24 cellular contexts compared by ENCODE assay signal in genomic region chr6:3841066-3841454, GRCh38. TPM values are rescaled to one million over a fixed set of nuclear protein-coding genes. Genes with fewer than 3 reads are reported as not detected.
DNase-seq lines count a peak whose midpoint lies in the region; ATAC-seq, FAIRE-seq and TF ChIP-seq lines count a peak whose summit lies in the region.
"Had no signal": no experiment of that assay in that cellular context is flagged by ENCODE, and none has a peak within 500 bp of the region (broad histone marks: within the 10 kb centered on the region; RNA-seq: fewer than 3 reads in every experiment).

No MANE protein-coding gene starts in this region.

- H4K20me1 ChIP-seq in IMR-90 (ENCODE audit: insufficient read depth, low read length) (no peaks in the 10 kb centered on the region), HepG2 (ENCODE audit: insufficient read depth, low read length) (no peaks in the 10 kb centered on the region)

- H3K4me1 ChIP-seq in A549 (peaks cover 38% of the 10 kb centered on the region), IMR-90 (ENCODE audit: control insufficient read depth, insufficient read depth, low read length) (peaks cover 22% of the 10 kb centered on the region), ascending aorta (peaks cover 7 to 39% of the 10 kb centered on the region in 2 donors), HepG2 (ENCODE audit: insufficient read depth, low read length) (peaks cover 61% of the 10 kb centered on the region), kidney (ENCODE audit: control insufficient read depth in 1 of 2, insufficient read depth in 1 of 2, low read depth in 1 of 2, low read length in 2 of 2) (peaks cover 0 to 11% of the 10 kb centered on the region in 2 donors), transverse colon (peaks cover 0 to 5% (median 0%) of the 10 kb centered on the region in 4 donors)
- no peaks in the 10 kb centered on the region for H3K4me1 ChIP-seq in CD4-positive, alpha-beta memory T cell (ENCODE audit: insufficient read depth, low read length)

- peaks cover 0 to 14% of the 10 kb centered on the region in 2 experiments; a peak in 1 of 4 replicates for H3K79me1 ChIP-seq in IMR-90 (ENCODE audit: low read depth in 1 of 2, low read length in 2 of 2)

- no peak overlapping the region for H2AFZ ChIP-seq in IMR-90 (replicated peaks; ENCODE audit: low read length, poor library complexity)
- no peak overlapping the region for H2AFZ ChIP-seq in HepG2 (ENCODE audit: low read length)

- no TSS peak for BruUV-seq in IMR-90 (replicated peaks; lab: Mats Ljungman, UMichigan)
- no TSS peak for BruUV-seq in HepG2 (replicated peaks; lab: Mats Ljungman, UMichigan)

- H3K4ac ChIP-seq in IMR-90 (ENCODE audit: low read depth, low read length): peak overlapping the region; percentile 68

- H3K4me1 Mint-ChIP-seq in CD4-positive, alpha-beta memory T cell: no peaks in the 10 kb centered on the region
- H3K4me1 Mint-ChIP-seq: activated CD4-positive, alpha-beta T cell treated with anti-CD3 and anti-CD28 coated beads, Interleukin-2, amount 10 ng/mL, durations not matched to agents 24 days and 14 days had no signal

- peaks cover 17% of the 10 kb centered on the region for H3K9me1 ChIP-seq in IMR-90 (ENCODE audit: insufficient read depth, low read length)

- H3K4me2 ChIP-seq in A549: peak overlapping the region; percentile 54
- no peak overlapping the region; the same call in 1 of the 2 replicates for H3K4me2 ChIP-seq in IMR-90 (ENCODE audit: low read depth, low read length)
- peak overlapping the region; percentile 88 for H3K4me2 ChIP-seq in HepG2 (ENCODE audit: low read depth, low read length)

- ATAC-seq in A549: peak; percentile 34 to 37; a peak in 2 of 6 replicates
- ATAC-seq in IMR-90 (ENCODE audit: low read depth): no peak
- peak; percentile 78 for ATAC-seq in HepG2
- ATAC-seq: stimulated activated naive B cell treated with anti-CD40 and anti-IgM and Interleukin-4, amounts not matched to agents 10 μg/mL and 1 μg/mL and 100 μg/mL, for 72 hours had no signal

- peak overlapping the region; percentile 100 for H2BK120ac ChIP-seq in IMR-90 (ENCODE audit: low read depth, low read length)

- no peaks in the 10 kb centered on the region for H3K9me3 ChIP-seq in A549
- H3K9me3 ChIP-seq in IMR-90 (ENCODE audit: control insufficient read depth, insufficient read depth, low read length): no peaks in the 10 kb centered on the region
- H3K9me3 ChIP-seq in ascending aorta: no peaks in the 10 kb centered on the region
- no peaks in the 10 kb centered on the region for H3K9me3 ChIP-seq in HepG2 (ENCODE audit: low read length)
- no peaks in the 10 kb centered on the region for H3K9me3 ChIP-seq in kidney (ENCODE audit: control insufficient read depth in 1 of 2, low read length in 2 of 2)
- no peaks in the 10 kb centered on the region for H3K9me3 ChIP-seq in transverse colon
- H3K9me3 ChIP-seq in CD4-positive, alpha-beta memory T cell (ENCODE audit: control insufficient read depth in 1 of 2, low read length in 2 of 2): no peaks in the 10 kb centered on the region

- TF ChIP-seq CTCF in A549 (IDR thresholded peaks at IDR 0.05) (no peak), IMR-90 (conservative IDR thresholded peaks at IDR 0.05; ENCODE audit: low read depth, low read length) (no peak), ascending aorta (IDR thresholded peaks at IDR 0.05) (no peak), HepG2 (CRISPR knock-in tag; IDR thresholded peaks at IDR 0.05) (no peak), kidney (IDR thresholded peaks at IDR 0.05; ENCODE audit: borderline replicate concordance, extremely low read depth, insufficient read depth) (no peak), transverse colon (IDR thresholded peaks at IDR 0.05) (no peak)

- POLR2A ChIA-PET in A549 (lab: Yijun Ruan, JAX): no interaction called here
- POLR2A ChIA-PET in IMR-90 (lab: Charles Lee; ENCODE audit: unreplicated experiment): no interaction called here
- POLR2A ChIA-PET in HepG2 (lab: Yijun Ruan, JAX): interaction anchor here (0.7 to 3.5 kb wide), 33 partner anchors 8 to 461 kb away, joined by 3 to 49 read pairs (median 6); partner anchors contain the start of genes FAM50B and PXDC1
- POLR2A ChIA-PET in CD4-positive, alpha-beta memory T cell (lab: Charles Lee; ENCODE audit: partially characterized antibody): no interaction called here

- H4K91ac ChIP-seq in IMR-90 (ENCODE audit: insufficient read depth, low read depth, low read length): peak overlapping the region; percentile 95

- H3K36me3 ChIP-seq in IMR-90 (ENCODE audit: control insufficient read depth, insufficient read depth, low read length) (no peaks in the 10 kb centered on the region), ascending aorta (no peaks in the 10 kb centered on the region), HepG2 (replicated peaks in 1 of 2; ENCODE audit: control insufficient read depth in 1 of 2, insufficient read depth in 2 of 2, low read length in 2 of 2) (no peaks in the 10 kb centered on the region), kidney (ENCODE audit: control insufficient read depth in 1 of 2, insufficient read depth in 2 of 2, low read length in 2 of 2) (no peaks in the 10 kb centered on the region), transverse colon (no peaks in the 10 kb centered on the region)
- H3K36me3 ChIP-seq in CD4-positive, alpha-beta memory T cell (ENCODE audit: insufficient read depth, low read length): no peaks in the 10 kb centered on the region

- peak overlapping the region; percentile 73 for H3K14ac ChIP-seq in IMR-90 (replicated peaks; ENCODE audit: low read depth, low read length)

- no peak overlapping the region for H3K4me3 Mint-ChIP-seq in CD4-positive, alpha-beta memory T cell
- H3K4me3 Mint-ChIP-seq: activated CD4-positive, alpha-beta T cell treated with anti-CD3 and anti-CD28 coated beads, Interleukin-2, amount 10 ng/mL, durations not matched to agents 24 days and 14 days; CD4-positive, alpha-beta T cell; neural crest cell; stimulated activated naive B cell treated with anti-CD40 and anti-IgM and Interleukin-4, amounts not matched to agents 10 μg/mL and 1 μg/mL and 100 μg/mL, for 72 hours; type B pancreatic cell had no signal

- peak overlapping the region; percentile 50; the same call in 2 of the 3 replicates for H2BK15ac ChIP-seq in IMR-90 (ENCODE audit: low read depth, low read length)

- no peak overlapping the region for H3K27ac Mint-ChIP-seq in CD4-positive, alpha-beta memory T cell
- H3K27ac Mint-ChIP-seq: activated CD4-positive, alpha-beta T cell treated with anti-CD3 and anti-CD28 coated beads, Interleukin-2, amount 10 ng/mL, durations not matched to agents 24 days and 14 days; CD4-positive, alpha-beta T cell; stimulated activated naive B cell treated with anti-CD40 and anti-IgM and Interleukin-4, amounts not matched to agents 10 μg/mL and 1 μg/mL and 100 μg/mL, for 72 hours had no signal

- peak overlapping the region; percentile 98 for H2BK5ac ChIP-seq in IMR-90 (ENCODE audit: low read depth, low read length, poor library complexity, severe bottlenecking)

- DNase-seq in A549 (ENCODE audit: low read depth in 1 of 2, low spot score in 1 of 2): no peak
- DNase-seq in IMR-90: no peak
- no peak for DNase-seq in ascending aorta (ENCODE audit: low spot score in 2 of 2)
- peak; percentile 90 for DNase-seq in HepG2 (ENCODE audit: low spot score)
- DNase-seq in kidney: no peak
- DNase-seq in transverse colon: no peak
- no peak for DNase-seq in CD4-positive, alpha-beta memory T cell
- DNase-seq in activated naive CD4-positive, alpha-beta T cell treated with anti-CD3 and anti-CD28 coated beads, Interleukin-2, amount 50 U/mL, for 16 hours: no peak
- DNase-seq: activated CD4-positive, alpha-beta T cell treated with anti-CD3 and anti-CD28 coated beads, Interleukin-2, amount 10 ng/mL, durations not matched to agents 24 days and 14 days; activated CD8-positive, alpha-beta memory T cell treated with anti-CD3 and anti-CD28 coated beads, Interleukin-2, amount 50 U/mL, for 4 hours; activated gamma-delta T cell treated with Interleukin-2 at 50 U/mL for 16 hours; CD4-positive, alpha-beta T cell; GOT3; hypothalamus; MM.1S; NCI-H69; stimulated activated naive B cell treated with anti-CD40 and anti-IgM and Interleukin-4, amounts not matched to agents 10 μg/mL and 1 μg/mL and 100 μg/mL, for 72 hours had no signal

- dilution Hi-C loops in IMR-90 (cut with HindIII; ENCODE audit: low sequenced_read_pairs, unreplicated experiment): no loop called here

- H3K18ac ChIP-seq in IMR-90 (ENCODE audit: low read depth, low read length): peak overlapping the region; percentile 18; the same call in 1 of the 2 replicates

- TF ChIP-seq RAD21 in A549 (conservative IDR thresholded peaks at IDR 0.05 in 1 of 2, IDR thresholded peaks at IDR 0.05 in 1 of 2): no peak
- no peak for TF ChIP-seq RAD21 in IMR-90 (IDR thresholded peaks at IDR 0.05; ENCODE audit: low read length)
- no peak for TF ChIP-seq RAD21 in HepG2 (CRISPR knock-in tag; IDR thresholded peaks at IDR 0.05)

- TF ChIP-seq EP300 in A549 (IDR thresholded peaks at IDR 0.05) (no peak), HepG2 (IDR thresholded peaks at IDR 0.05; ENCODE audit: low read depth in 2 of 2, low read length in 2 of 2) (peak; percentile 59 to 92; a peak in 3 of 4 replicates), HepG2 (CRISPR knock-in tag; IDR thresholded peaks at IDR 0.05; ENCODE audit: borderline replicate concordance) (peak; percentile 49; the same call in 1 of the 2 replicates), transverse colon (IDR thresholded peaks at IDR 0.05; ENCODE audit: low read depth) (no peak)

- H3K9ac ChIP-seq in IMR-90 (ENCODE audit: low read depth, low read length): no peak overlapping the region
- H3K9ac ChIP-seq in HepG2 (ENCODE audit: insufficient read depth, low read depth, low read length): peak overlapping the region; percentile 80
- H3K9ac ChIP-seq in kidney (ENCODE audit: low read length in 2 of 2): no peak overlapping the region

- peak overlapping the region; percentile 59; the same call in 1 of the 2 replicates for H3K23ac ChIP-seq in IMR-90 (ENCODE audit: low read depth, low read length)

- peak overlapping the region; percentile 95 for H2BK20ac ChIP-seq in IMR-90 (ENCODE audit: low read depth, low read length)

- no peak overlapping the region for H3K4me3 ChIP-seq in A549
- H3K4me3 ChIP-seq in IMR-90 (ENCODE audit: insufficient read depth, low read depth, low read length): no peak overlapping the region
- H3K4me3 ChIP-seq in ascending aorta: no peak overlapping the region
- H3K4me3 ChIP-seq in HepG2 (replicated peaks in 1 of 3; ENCODE audit: insufficient read depth in 1 of 3, low read depth in 2 of 3, low read length in 3 of 3): peak overlapping the region in 2 of 3 experiments; percentile 19 to 66; a peak in 2 of 6 replicates
- H3K4me3 ChIP-seq in kidney (ENCODE audit: low read length in 2 of 2): no peak overlapping the region
- H3K4me3 ChIP-seq in transverse colon: no peak overlapping the region
- H3K4me3 ChIP-seq in CD4-positive, alpha-beta memory T cell (ENCODE audit: low read length in 2 of 2): no peak overlapping the region

- H2AK9ac ChIP-seq in IMR-90 (replicated peaks; ENCODE audit: low read depth, low read length, poor library complexity): no peak overlapping the region

- H3K27ac ChIP-seq in A549 (peak overlapping the region; percentile 40 to 48; a peak in 4 of 6 replicates), IMR-90 (ENCODE audit: insufficient read depth, low read length) (peak overlapping the region; percentile 2; the same call in 1 of the 2 replicates), ascending aorta (peak overlapping the region; percentile 85 to 91), HepG2 (ENCODE audit: extremely low read length, insufficient read depth, low read length) (peak overlapping the region; percentile 97), kidney (ENCODE audit: low read depth in 2 of 2, low read length in 2 of 2) (no peak overlapping the region), transverse colon (peak overlapping the region in 1 of 4 donors; percentile 26)
- no peak overlapping the region for H3K27ac ChIP-seq in CD4-positive, alpha-beta memory T cell (ENCODE audit: low read depth, low read length)
- H3K27ac ChIP-seq: foreskin keratinocyte had no signal

- H2AK5ac ChIP-seq in IMR-90 (ENCODE audit: low read depth, low read length): peak overlapping the region; percentile 82

- FAIRE-seq in A549 (lab: Jason Lieb, UNC) (no peak), HepG2 (lab: Jason Lieb, UNC) (peak; percentile 71), kidney (lab: Jason Lieb, UNC) (no peak)
- FAIRE-seq: A204.1, colon, endometrium, TTC549 had no signal

- in situ Hi-C loops in IMR-90 (cut with MboI; ENCODE audit: low sequenced_read_pairs): no loop called here
- in situ Hi-C loops in HepG2 (cut with HindIII; ENCODE audit: extremely low pct_ligation_motif_present, low pct_unique_long_range_greater_than_20kb): no loop called here
- in situ Hi-C loops in transverse colon (cut with MboI; ENCODE audit: low pct_ligation_motif_present in 1 of 4, low pct_unique_long_range_greater_than_20kb in 1 of 4, low sequenced_read_pairs in 3 of 4): no loop called here

- peak overlapping the region; percentile 6; the same call in 1 of the 2 replicates for H4K5ac ChIP-seq in IMR-90 (ENCODE audit: low read depth, low read length)

- H3K36me3 Mint-ChIP-seq in CD4-positive, alpha-beta memory T cell: no peaks in the 10 kb centered on the region
- H3K36me3 Mint-ChIP-seq: stimulated activated naive B cell treated with anti-CD40 and anti-IgM and Interleukin-4, amounts not matched to agents 10 μg/mL and 1 μg/mL and 100 μg/mL, for 72 hours; type B pancreatic cell had no signal

- CTCF ChIA-PET in A549 (lab: Yijun Ruan, JAX) (interaction anchor here (0.7 to 2.0 kb wide), 9 partner anchors 8 to 138 kb away, joined by 3 to 10 read pairs (median 3); partner anchors contain the start of gene FAM50B), IMR-90 (lab: Yijun Ruan, JAX) (no interaction called here), HepG2 (lab: Yijun Ruan, JAX; ENCODE audit: low intra/inter-chr PET ratio, low total read pairs) (no interaction called here)
- CTCF ChIA-PET in CD4-positive, alpha-beta memory T cell (lab: Charles Lee; ENCODE audit: partially characterized antibody): interaction anchor here (1.3 to 1.7 kb wide), 3 partner anchors 8 to 137 kb away, joined by 3 to 7 read pairs (median 5); partner anchors contain the start of gene FAM50B

- no peak for TF ChIP-seq POLR2A in A549 (IDR thresholded peaks at IDR 0.05; ENCODE audit: low read length)
- no peak for TF ChIP-seq POLR2A in IMR-90 (IDR thresholded peaks at IDR 0.05; ENCODE audit: low read depth, low read length)
- TF ChIP-seq POLR2A in HepG2 (IDR thresholded peaks at IDR 0.05; ENCODE audit: insufficient read depth in 1 of 2, low read depth in 2 of 2, low read length in 2 of 2): no peak
- TF ChIP-seq POLR2A in transverse colon (IDR thresholded peaks at IDR 0.05): no peak

- H3K27me3 ChIP-seq in IMR-90 (ENCODE audit: control insufficient read depth, insufficient read depth, low read length): no peaks in the 10 kb centered on the region
- no peaks in the 10 kb centered on the region for H3K27me3 ChIP-seq in ascending aorta
- H3K27me3 ChIP-seq in HepG2 (ENCODE audit: control insufficient read depth in 1 of 2, insufficient read depth in 2 of 2, low read length in 2 of 2): no peaks in the 10 kb centered on the region
- no peaks in the 10 kb centered on the region for H3K27me3 ChIP-seq in transverse colon
- no peaks in the 10 kb centered on the region for H3K27me3 ChIP-seq in CD4-positive, alpha-beta memory T cell (ENCODE audit: insufficient read depth, low read length)
- H3K27me3 ChIP-seq: foreskin keratinocyte had no signal

- peak overlapping the region; percentile 43; the same call in 1 of the 2 replicates for H3K56ac ChIP-seq in IMR-90 (ENCODE audit: extremely low read depth, insufficient read depth, low read length)

- no peaks in the 10 kb centered on the region for H3K27me3 Mint-ChIP-seq in CD4-positive, alpha-beta memory T cell
- H3K27me3 Mint-ChIP-seq: CD4-positive, alpha-beta T cell; stimulated activated naive B cell treated with anti-CD40 and anti-IgM and Interleukin-4, amounts not matched to agents 10 μg/mL and 1 μg/mL and 100 μg/mL, for 72 hours; type B pancreatic cell had no signal

- H3K9me3 Mint-ChIP-seq in CD4-positive, alpha-beta memory T cell: no peaks in the 10 kb centered on the region
- H3K9me3 Mint-ChIP-seq: activated CD4-positive, alpha-beta T cell treated with anti-CD3 and anti-CD28 coated beads, Interleukin-2, amount 10 ng/mL, durations not matched to agents 24 days and 14 days; CD4-positive, alpha-beta T cell; neural crest cell had no signal

- intact Hi-C loops in IMR-90 (cut with micrococcal nuclease) (loop anchor here (5.0 kb wide), 1 partner anchor 34 kb away; no protein-coding TSS in a partner anchor), ascending aorta (cut with DNase I) (loop anchor here (1.0 kb wide), 1 partner anchor 15 kb away; no protein-coding TSS in a partner anchor), HepG2 (cut with micrococcal nuclease; ENCODE audit: unreplicated experiment) (loop anchor here (2.0 kb wide), 3 partner anchors 34 to 92 kb away; no protein-coding TSS in a partner anchor), kidney (cut with DNase I) (no loop called here), transverse colon (cut with DNase I; ENCODE audit: low total_unique reads) (no loop called here)
- intact Hi-C loops in CD4-positive, alpha-beta memory T cell (cut with micrococcal nuclease): loop anchor here (10.0 kb wide), 1 partner anchor 486 kb away; no protein-coding TSS in a partner anchor

- peak overlapping the region; percentile 13 to 67; a peak in 3 of 4 replicates for H4K8ac ChIP-seq in IMR-90 (ENCODE audit: low read depth in 2 of 2, low read length in 2 of 2)

- no peaks in the 10 kb centered on the region for H3K79me2 ChIP-seq in HepG2 (ENCODE audit: insufficient read depth, low read length)

- WGBS in A549 (ENCODE audit: missing lambda C conversion rate): 43% methylated on average over 6 of the region's 6 CpGs
- WGBS in IMR-90 (ENCODE audit: extremely low coverage in 2 of 2, insufficient read length in 1 of 2), 2 experiments: 100% methylated on average over 1 of the region's 6 CpGs; no CpG with 5 or more reads in 1 of the 2 experiments
- WGBS in HepG2 (ENCODE audit: low lambda C conversion rate): 3% methylated on average over 6 of the region's 6 CpGs
- 77 to 94% methylated on average over 5 to 6 of the region's 6 CpGs for WGBS in transverse colon (ENCODE audit: low coverage in 1 of 2), 2 donors

RNA-seq across cellular contexts. Expression of gene FAM50B, which starts 8.1 kb away (rescaled TPM):
- 4.6 and 5.1 TPM in 2 replicates for polyA plus RNA-seq in A549 (2011; rRNA removed)
- polyA plus RNA-seq in A549 (2012; cell fraction: cytosol; rRNA removed): 6.7 and 7.9 TPM in 2 replicates
- 6.8 and 7.5 TPM in 2 replicates for polyA plus RNA-seq in A549 (2012; cell fraction: nucleus; rRNA removed)
- 5.5 to 6.8 TPM (median 6.4 TPM) in 3 replicates for polyA plus RNA-seq in A549 (2017; fragmentation: RNase III; extraction: RNeasy Plus Mini Kit Qiagen cat#74134 plus additional on column Dnase treatment)
- 1.5 and 2.5 TPM in 2 replicates for polyA minus RNA-seq in A549 (2011; rRNA and poly(A)+ RNA removed)
- total RNA-seq in IMR-90 (2012; rRNA removed): 3.9 and 4.1 TPM in 2 replicates
- polyA plus RNA-seq in IMR-90 (2012; rRNA removed): 7.4 and 8.0 TPM in 2 replicates
- 6.4 and 11.4 TPM in 2 replicates for polyA plus RNA-seq in IMR-90 (2012; cell fraction: cytosol; rRNA removed)
- polyA plus RNA-seq in IMR-90 (2012; cell fraction: nucleus; rRNA removed; ENCODE audit: low replicate concordance): 3.2 and 5.5 TPM in 2 replicates
- 8.1 TPM for total RNA-seq in ascending aorta
- not detected in 2 replicates for total RNA-seq in HepG2 (2016; rRNA removed; fragmentation: Illumina TruSeq; extraction: Trizol)
- total RNA-seq in HepG2 (2016; cell fraction: cytosol; rRNA removed; fragmentation: Illumina TruSeq; extraction: Trizol; ENCODE audit: low read depth): not detected in 2 replicates
- not detected in 2 replicates for total RNA-seq in HepG2 (2016; cell fraction: insoluble cytoplasmic fraction; rRNA removed; fragmentation: Illumina TruSeq; extraction: Trizol)
- total RNA-seq in HepG2 (2016; cell fraction: membrane; rRNA removed; fragmentation: Illumina TruSeq; extraction: Trizol): not detected in 2 replicates
- not detected in 2 replicates for total RNA-seq in HepG2 (2016; cell fraction: nucleus; rRNA removed; fragmentation: Illumina TruSeq; extraction: Trizol)
- 0.05 TPM in 1 of 2 replicates, not detected in the other for polyA plus RNA-seq in HepG2 (2011; rRNA removed)
- not detected in 2 replicates for polyA plus RNA-seq in HepG2 (2011; cell fraction: cytosol; rRNA removed)
- polyA plus RNA-seq in HepG2 (2011; cell fraction: nucleus; rRNA removed): 0.07 TPM in 1 of 2 replicates, not detected in the other
- polyA plus RNA-seq in HepG2 (2012): not detected in 2 replicates
- not detected in 2 replicates for polyA plus RNA-seq in HepG2 (2016; cell fraction: cytosol; fragmentation: Illumina TruSeq; extraction: Trizol; ENCODE audit: low read depth)
- not detected in 2 replicates for polyA plus RNA-seq in HepG2 (2016; cell fraction: insoluble cytoplasmic fraction; fragmentation: Illumina TruSeq; extraction: Trizol; ENCODE audit: low read depth)
- polyA plus RNA-seq in HepG2 (2016; cell fraction: membrane; fragmentation: Illumina TruSeq; extraction: Trizol; ENCODE audit: low read depth): not detected in 2 replicates
- polyA plus RNA-seq in HepG2 (2016; cell fraction: nucleus; fragmentation: Illumina TruSeq; extraction: Trizol; ENCODE audit: insufficient read depth, low read depth): not detected in 2 replicates
- 2.4 TPM in 1 of 2 replicates, not detected in the other for polyA minus RNA-seq in HepG2 (2011; rRNA and poly(A)+ RNA removed; ENCODE audit: low replicate concordance)
- not detected in 2 replicates for polyA minus RNA-seq in HepG2 (2011; cell fraction: cytosol; rRNA and poly(A)+ RNA removed)
- not detected in 2 replicates for polyA minus RNA-seq in HepG2 (2011; cell fraction: nucleus; rRNA and poly(A)+ RNA removed)
- total RNA-seq in kidney: 13.2 TPM
- polyA plus RNA-seq in kidney (ENCODE audit: insufficient read depth, low read depth, low replicate concordance): 24.8 TPM
- total RNA-seq in transverse colon: 1 to 10 TPM in 3 of 4 donors, not detected in 1; 3.4 to 6.4 (median 5.2) TPM
- total RNA-seq in CD4-positive, alpha-beta memory T cell: 10 to 100 TPM; 15.0 to 15.4 TPM
- 10 to 100 TPM in 1 of 2 donors, 1 to 10 TPM in 1; 4.5 to 19.4 TPM for polyA plus RNA-seq in CD4-positive, alpha-beta memory T cell

Comparison
In these comparisons a context has a peak if more than half of its experiments do, and no peak if none do; other contexts are left out.
1. H3K27ac ChIP-seq: peak in A549 (2 of 2), IMR-90 (single experiment), ascending aorta (2 of 2) and HepG2 (single experiment); none in kidney (0 of 2) and CD4-positive, alpha-beta memory T cell (single experiment).
2. H3K4me3 ChIP-seq: peak in HepG2 (2 of 3); none in A549 (single experiment), IMR-90 (single experiment), ascending aorta (0 of 2), kidney (0 of 2), transverse colon (0 of 4) and CD4-positive, alpha-beta memory T cell (0 of 2).
3. CTCF ChIA-PET loops: an anchor here in A549 (0.7 to 2.0 kb wide) and CD4-positive, alpha-beta memory T cell (1.3 to 1.7 kb wide); none called in IMR-90 and HepG2.
4. intact Hi-C loops: an anchor here in IMR-90 (5.0 kb wide), ascending aorta (1.0 kb wide), HepG2 (2.0 kb wide) and CD4-positive, alpha-beta memory T cell (10.0 kb wide); none called in kidney and transverse colon.
5. Of the 38 proteins assayed by ChIP-seq in both HepG2 and A549: peak only in HepG2: EP300, FOSL2, HDAC2, JUNB, KDM1A, NFE2L2 and 2 more; only in A549: none; in both: CEBPB and MAFK; in neither: 26; mixed calls (peak in some experiments, not most) for 2.